1 cellular context compared by ENCODE assay signal in genomic region chr11:107928046-107928766, GRCh38.
TF ChIP-seq lines count a peak whose summit lies in the region.

TSS of gene RAB39A (plus strand) at chr11:107928448. CDS start at chr11:107928569, 121 bp downstream.

TF ChIP-seq in SK-N-SH, 30 proteins besides CTCF, POLR2A, EP300 and RAD21 (continued from another document):
- TF ChIP-seq ZBTB33 (IDR thresholded peaks at IDR 0.05; ENCODE audit: borderline replicate concordance, low read depth) = no peak
- peak; percentile 84 for TF ChIP-seq MXI1 (IDR thresholded peaks at IDR 0.05; ENCODE audit: low read depth, low read length)
- TF ChIP-seq RFX5 (IDR thresholded peaks at IDR 0.05; ENCODE audit: low read length) = peak; percentile 80
- TF ChIP-seq RCOR1 (IDR thresholded peaks at IDR 0.05; ENCODE audit: low read length) = peak; percentile 4; the same call in 1 of the 2 replicates
- no peak for TF ChIP-seq USF2 (IDR thresholded peaks at IDR 0.05; ENCODE audit: borderline replicate concordance, low read depth, low read length)
- TF ChIP-seq REST (IDR thresholded peaks at IDR 0.05; ENCODE audit: low read depth, low read length) = peak; percentile 98
- TF ChIP-seq GABPA (IDR thresholded peaks at IDR 0.05; ENCODE audit: low read depth) = no peak
- TF ChIP-seq POLR2AphosphoS5 (IDR thresholded peaks at IDR 0.05; ENCODE audit: low read depth, low read length) = no peak
- TF ChIP-seq JUND (IDR thresholded peaks at IDR 0.05) = no peak
- TF ChIP-seq GATA2 (CRISPR knock-in tag; IDR thresholded peaks at IDR 0.05) = peak; percentile 37; the same call in 1 of the 2 replicates
- no peak for TF ChIP-seq TEAD4 (IDR thresholded peaks at IDR 0.05; ENCODE audit: borderline replicate concordance, insufficient read depth)
- peak; percentile 99 for TF ChIP-seq PBX3 (IDR thresholded peaks at IDR 0.05)
